Comparison of ENCODE assay signal across 10 cellular contexts in genomic region chr12:52038447-52038846, GRCh38. TPM values are rescaled to one million over a fixed set of nuclear protein-coding genes. Genes with fewer than 3 reads are reported as not detected.
DNase-seq lines count a peak whose midpoint lies in the region; ATAC-seq, FAIRE-seq and TF ChIP-seq lines count a peak whose summit lies in the region.
"Had no signal": no experiment of that assay in that cellular context is flagged by ENCODE, and none has a peak within 500 bp of the region (broad histone marks: within the 10 kb centered on the region; RNA-seq: fewer than 3 reads in every experiment).

No MANE protein-coding gene starts in this region.

- no peak for TF ChIP-seq RAD21 in GM12878 (IDR thresholded peaks at IDR 0.05; ENCODE audit: insufficient read depth, low read depth, low read length)

- no peaks in the 10 kb centered on the region for H3K9me3 ChIP-seq in right cardiac atrium (ENCODE audit: control insufficient read depth, low read length)
- no peaks in the 10 kb centered on the region for H3K9me3 ChIP-seq in GM12878 (replicated peaks; ENCODE audit: control insufficient read depth, insufficient read depth, low read length)

- peak overlapping the region; percentile 78 to 86 (median 86) for H3K4me3 Mint-ChIP-seq in nephron

- TF ChIP-seq POLR2A in GM12878 (IDR thresholded peaks at IDR 0.05; ENCODE audit: low read depth, low read length): no peak

- no peaks in the 10 kb centered on the region for H3K27me3 ChIP-seq in right cardiac atrium (ENCODE audit: control insufficient read depth, insufficient read depth)
- no peaks in the 10 kb centered on the region; a peak in 1 of 4 replicates for H3K27me3 ChIP-seq in GM12878 (replicated peaks in 1 of 2; ENCODE audit: control insufficient read depth in 2 of 2, insufficient read depth in 2 of 2, low read length in 1 of 2)

- RAD21 ChIA-PET in GM12878 (lab: Charles Lee; ENCODE audit: unreplicated experiment): interaction anchor here (2.1 kb wide), 1 partner anchor 13 kb away, joined by 8 read pairs; the partner anchor contains the start of gene NR4A1

- H3K27ac Mint-ChIP-seq in nephron: peak overlapping the region in 2 of 3 experiments; percentile 20 to 88

- WGBS in right cardiac atrium: 44% methylated on average over 6 of the region's 6 CpGs
- WGBS in GM12878 (ENCODE audit: insufficient coverage, insufficient replicate concordance, low lambda C conversion rate, missing lambda C conversion rate): 64% methylated on average over 6 of the region's 6 CpGs

- H3K4me1 ChIP-seq in right cardiac atrium (ENCODE audit: control insufficient read depth, insufficient read depth, low read length): peaks cover 29% of the 10 kb centered on the region
- H3K4me1 ChIP-seq in GM12878 (ENCODE audit: control insufficient read depth, insufficient read depth, low read length): peaks cover 22% of the 10 kb centered on the region

- TF ChIP-seq CTCF in GM12878 (IDR thresholded peaks at IDR 0.05 in 2 of 3, conservative IDR thresholded peaks at IDR 0.05 in 1 of 3; ENCODE audit: control insufficient read depth in 2 of 3, extremely low read depth in 1 of 3, insufficient read depth in 1 of 3, low read depth in 3 of 3, low read length in 3 of 3): no peak
- TF ChIP-seq CTCF in nephron (IDR thresholded peaks at IDR 0.05; ENCODE audit: unreplicated experiment in 3 of 3): no peak

- H4K20me1 ChIP-seq in GM12878 (ENCODE audit: control insufficient read depth, insufficient read depth): no peaks in the 10 kb centered on the region

- FAIRE-seq in GM12878 (lab: Jason Lieb, UNC): no peak
- FAIRE-seq: colon had no signal

- no peak overlapping the region; the same call in 1 of the 2 replicates for H3K9ac ChIP-seq in GM12878 (ENCODE audit: control insufficient read depth, insufficient read depth, low read length)

- H3K4me3 ChIP-seq in right cardiac atrium (ENCODE audit: low read length) (peak overlapping the region; percentile 12), GM12878 (no peak overlapping the region)

- H3K4me1 Mint-ChIP-seq in nephron: peaks cover 57% of the 10 kb centered on the region

- H3K36me3 Mint-ChIP-seq in nephron (ENCODE audit: low read depth): no peaks in the 10 kb centered on the region

- H3K36me3 ChIP-seq in GM12878 (ENCODE audit: control insufficient read depth in 2 of 2, insufficient read depth in 2 of 2, low read length in 1 of 2): no peaks in the 10 kb centered on the region

- SMC1A ChIA-PET in GM12878 (lab: Charles Lee; ENCODE audit: uncharacterized antibody, unreplicated experiment): interaction anchor here (0.8 to 2.3 kb wide), 5 partner anchors 11 to 83 kb away, joined by 3 to 8 read pairs (median 4); no protein-coding TSS in a partner anchor

- no peaks in the 10 kb centered on the region for H3K79me2 ChIP-seq in GM12878 (ENCODE audit: control insufficient read depth, insufficient read depth, low read length)

- ATAC-seq in right cardiac atrium (peak in 1 of 2 donors; percentile 10), GM12878 (no peak), GM21737 (IDR thresholded peaks at IDR 0.05; ENCODE audit: unreplicated experiment) (no peak)

- in situ Hi-C loops in GM12878 (cut with MboI): no loop called here

- peak in 1 of 3 donors; percentile 25 for DNase-seq in right cardiac atrium
- no peak for DNase-seq in cardiac septum (ENCODE audit: low spot score)
- no peak for DNase-seq in GM12878 (ENCODE audit: low read depth, low spot score)
- no peak for DNase-seq in Ammon's horn (ENCODE audit: low spot score)
- DNase-seq in UCSD-AML1 (lab: John Stamatoyannopoulos, UW; ENCODE audit: unreplicated experiment): no peak
- DNase-seq in SW480 (ENCODE audit: low spot score): no peak
- DNase-seq: NCI-H1694 had no signal

- peaks cover 31% of the 10 kb centered on the region for H3K27me3 Mint-ChIP-seq in nephron (ENCODE audit: low read depth)

- H2AFZ ChIP-seq in GM12878 (ENCODE audit: control insufficient read depth, low read depth, low read length): no peak overlapping the region

- CTCF ChIA-PET in GM12878 (lab: Yijun Ruan, JAX): interaction anchor here (0.8 to 4.2 kb wide), 6 partner anchors 9 to 84 kb away, joined by 3 to 36 read pairs (median 4); partner anchors contain the start of gene ATG101

- POLR2A ChIA-PET in GM12878 (lab: Charles Lee): interaction anchor here (0.7 to 1.5 kb wide), 3 partner anchors 9 to 205 kb away, joined by 3 to 5 read pairs (median 4); no protein-coding TSS in a partner anchor

- H3K9me3 Mint-ChIP-seq in nephron: no peaks in the 10 kb centered on the region

- BruUV-seq in GM12878 (replicated peaks; lab: Mats Ljungman, UMichigan): TSS peak; percentile 55

- H3K4me2 ChIP-seq in GM12878 (ENCODE audit: control insufficient read depth, insufficient read depth): no peak overlapping the region

- no peak for TF ChIP-seq EP300 in GM12878 (IDR thresholded peaks at IDR 0.05; ENCODE audit: borderline replicate concordance in 1 of 2, control insufficient read depth in 1 of 2, low read depth in 2 of 2, low read length in 2 of 2)

- H3K27ac ChIP-seq in right cardiac atrium (ENCODE audit: low read length): peak overlapping the region; percentile 45
- H3K27ac ChIP-seq in GM12878 (ENCODE audit: control insufficient read depth, insufficient read depth): no peak overlapping the region

- intact Hi-C loops in right cardiac atrium (cut with DNase I): no loop called here
- intact Hi-C loops in cardiac septum (cut with DNase I): loop anchor here (10.0 kb wide), 1 partner anchor 1006 kb away; no protein-coding TSS in a partner anchor
- intact Hi-C loops in GM12878 (cut with micrococcal nuclease; ENCODE audit: unreplicated experiment): no loop called here

RNA-seq across cellular contexts. Expression of gene NR4A1, which starts 12.8 kb away (rescaled TPM):
- total RNA-seq in right cardiac atrium: 100 to 1,000 TPM in 2 of 4 donors, 10 to 100 TPM in 2; 50.2 to 238 (median 85.2) TPM
- polyA plus RNA-seq in right cardiac atrium: 417 TPM
- 76.3 TPM for total RNA-seq in cardiac septum
- 9.2 and 12.6 TPM in 2 replicates for total RNA-seq in GM12878 (2013; cell fraction: nucleolus; rRNA removed)
- total RNA-seq in GM12878 (2014; rRNA removed): 2.4 and 4.1 TPM in 2 replicates
- 1.5 and 2.2 TPM in 2 replicates for total RNA-seq in GM12878 (2014; rRNA removed; fragmentation: Illumina TruSeq; extraction: Trizol)
- total RNA-seq in GM12878 (2021): 7.9 TPM in 2 replicates
- polyA plus RNA-seq in GM12878 (2011; ENCODE audit: low read depth): 1.5 TPM
- polyA plus RNA-seq in GM12878 (2011; rRNA removed): 1.3 and 2.9 TPM in 2 replicates
- polyA plus RNA-seq in GM12878 (2011; cell fraction: cytosol; rRNA removed): 5.8 and 7.7 TPM in 2 replicates
- polyA plus RNA-seq in GM12878 (2011; cell fraction: nucleus; rRNA removed): 20.2 and 21.4 TPM in 2 replicates
- 4.3 and 15.3 TPM in 2 replicates for polyA plus RNA-seq in GM12878 (2012)
- 1.2 and 2.0 TPM in 2 replicates for polyA plus RNA-seq in GM12878 (2014; fragmentation: Illumina TruSeq; extraction: Trizol)
- polyA plus RNA-seq in GM12878 (2014; fragmentation: Nextera tagmentation; extraction: Ambion mirVana): under 1 TPM in 1 of 2 experiments, not detected in 1; 0.05 TPM
- 5.9 TPM in 2 replicates for polyA plus RNA-seq in GM12878 (2014; rRNA removed)
- 1 to 10 TPM; 1.5 to 1.9 TPM for polyA plus RNA-seq in GM12878 (2016; fragmentation: Nextera tagmentation; extraction: Ambion mirVana)
- 3.7 and 8.3 TPM in 2 replicates for polyA minus RNA-seq in GM12878 (2011; rRNA and poly(A)+ RNA removed)
- polyA minus RNA-seq in GM12878 (2011; cell fraction: cytosol; rRNA and poly(A)+ RNA removed): 6.8 and 7.4 TPM in 2 replicates
- polyA minus RNA-seq in GM12878 (2011; cell fraction: nucleus; rRNA and poly(A)+ RNA removed): 14.4 and 17.9 TPM in 2 replicates

RNA-seq across cellular contexts. Expression of gene ATG101, which starts 31.3 kb away (rescaled TPM):
- total RNA-seq in right cardiac atrium (10 to 100 TPM; 24.8 to 30.2 (median 26.9) TPM), cardiac septum (23.2 TPM), GM12878 (2014; rRNA removed) (44.5 and 44.8 TPM in 2 replicates), GM12878 (2014; rRNA removed; fragmentation: Illumina TruSeq; extraction: Trizol) (21.5 and 21.9 TPM in 2 replicates), GM12878 (2021) (33.8 and 36.5 TPM in 2 replicates)
- polyA plus RNA-seq in right cardiac atrium (33.0 TPM), GM12878 (2011; rRNA removed) (31.4 and 49.8 TPM in 2 replicates), GM12878 (2014; fragmentation: Illumina TruSeq; extraction: Trizol) (10.4 and 26.0 TPM in 2 replicates), GM12878 (2014; fragmentation: Nextera tagmentation; extraction: Ambion mirVana) (1 to 10 TPM; 2.7 to 5.6 TPM), GM12878 (2014; rRNA removed) (42.7 and 43.1 TPM in 2 replicates), GM12878 (2016; fragmentation: Nextera tagmentation; extraction: Ambion mirVana) (10 to 100 TPM; 34.1 to 40.5 TPM)
- total RNA-seq in GM12878 (2013; cell fraction: nucleolus; rRNA removed): 13.7 and 15.2 TPM in 2 replicates
- 21.8 TPM for polyA plus RNA-seq in GM12878 (2011; ENCODE audit: low read depth)
- 64.4 and 85.9 TPM in 2 replicates for polyA plus RNA-seq in GM12878 (2011; cell fraction: cytosol; rRNA removed)
- polyA plus RNA-seq in GM12878 (2011; cell fraction: nucleus; rRNA removed): 34.2 and 44.8 TPM in 2 replicates
- polyA plus RNA-seq in GM12878 (2012): 26.6 and 32.8 TPM in 2 replicates
- 48.9 and 54.6 TPM in 2 replicates for polyA minus RNA-seq in GM12878 (2011; rRNA and poly(A)+ RNA removed)
- polyA minus RNA-seq in GM12878 (2011; cell fraction: cytosol; rRNA and poly(A)+ RNA removed): 9.0 and 11.8 TPM in 2 replicates
- 12.6 and 24.2 TPM in 2 replicates for polyA minus RNA-seq in GM12878 (2011; cell fraction: nucleus; rRNA and poly(A)+ RNA removed)

RNA-seq across cellular contexts. Expression of gene TAMALIN, which starts 31.7 kb away (rescaled TPM):
- total RNA-seq in right cardiac atrium (10 to 100 TPM; 20.8 to 39.3 (median 30.0) TPM), cardiac septum (27.5 TPM), GM12878 (2014; rRNA removed) (0.23 and 0.38 TPM in 2 replicates), GM12878 (2014; rRNA removed; fragmentation: Illumina TruSeq; extraction: Trizol) (0.14 and 0.58 TPM in 2 replicates), GM12878 (2021) (0.35 and 0.49 TPM in 2 replicates)
- polyA plus RNA-seq in right cardiac atrium (30.3 TPM), GM12878 (2011; rRNA removed) (0.15 and 0.29 TPM in 2 replicates), GM12878 (2014; fragmentation: Illumina TruSeq; extraction: Trizol) (0.09 TPM in 1 of 2 replicates, not detected in the other), GM12878 (2014; fragmentation: Nextera tagmentation; extraction: Ambion mirVana) (not detected), GM12878 (2014; rRNA removed) (0.13 and 0.27 TPM in 2 replicates), GM12878 (2016; fragmentation: Nextera tagmentation; extraction: Ambion mirVana) (not detected)
- 6.8 and 7.1 TPM in 2 replicates for total RNA-seq in GM12878 (2013; cell fraction: nucleolus; rRNA removed)
- polyA plus RNA-seq in GM12878 (2011; ENCODE audit: low read depth): not detected
- 0.25 and 0.30 TPM in 2 replicates for polyA plus RNA-seq in GM12878 (2011; cell fraction: cytosol; rRNA removed)
- polyA plus RNA-seq in GM12878 (2011; cell fraction: nucleus; rRNA removed): 0.52 and 0.67 TPM in 2 replicates
- polyA plus RNA-seq in GM12878 (2012): 0.22 and 1.0 TPM in 2 replicates
- 0.46 TPM in 1 of 2 replicates, not detected in the other for polyA minus RNA-seq in GM12878 (2011; rRNA and poly(A)+ RNA removed)
- polyA minus RNA-seq in GM12878 (2011; cell fraction: cytosol; rRNA and poly(A)+ RNA removed): not detected in 2 replicates
- 0.36 TPM in 1 of 2 replicates, not detected in the other for polyA minus RNA-seq in GM12878 (2011; cell fraction: nucleus; rRNA and poly(A)+ RNA removed)

RNA-seq across cellular contexts. Expression of gene SMIM41, which starts 41.1 kb away (rescaled TPM):
- total RNA-seq in right cardiac atrium: under 1 TPM in 3 of 4 donors, not detected in 1; 0.31 to 0.95 (median 0.44) TPM
- polyA plus RNA-seq in right cardiac atrium: 0.61 TPM
- not detected for total RNA-seq in cardiac septum
- total RNA-seq in GM12878 (2013; cell fraction: nucleolus; rRNA removed): 0.27 TPM in 1 of 2 replicates, not detected in the other
- not detected in 2 replicates for total RNA-seq in GM12878 (2014; rRNA removed)
- not detected in 2 replicates for total RNA-seq in GM12878 (2014; rRNA removed; fragmentation: Illumina TruSeq; extraction: Trizol)
- 0.19 TPM in 1 of 2 replicates, not detected in the other for total RNA-seq in GM12878 (2021)
- polyA plus RNA-seq in GM12878 (2011; ENCODE audit: low read depth): not detected
- polyA plus RNA-seq in GM12878 (2011; rRNA removed): not detected in 2 replicates
- not detected in 2 replicates for polyA plus RNA-seq in GM12878 (2011; cell fraction: cytosol; rRNA removed)
- not detected in 2 replicates for polyA plus RNA-seq in GM12878 (2011; cell fraction: nucleus; rRNA removed)
- polyA plus RNA-seq in GM12878 (2012): not detected in 2 replicates
- polyA plus RNA-seq in GM12878 (2014; fragmentation: Illumina TruSeq; extraction: Trizol): not detected in 2 replicates
- not detected for polyA plus RNA-seq in GM12878 (2014; fragmentation: Nextera tagmentation; extraction: Ambion mirVana)
- polyA plus RNA-seq in GM12878 (2014; rRNA removed): not detected in 2 replicates
- not detected for polyA plus RNA-seq in GM12878 (2016; fragmentation: Nextera tagmentation; extraction: Ambion mirVana)
- polyA minus RNA-seq in GM12878 (2011; rRNA and poly(A)+ RNA removed): not detected in 2 replicates
- polyA minus RNA-seq in GM12878 (2011; cell fraction: cytosol; rRNA and poly(A)+ RNA removed): not detected in 2 replicates
- polyA minus RNA-seq in GM12878 (2011; cell fraction: nucleus; rRNA and poly(A)+ RNA removed): 0.86 TPM in 1 of 2 replicates, not detected in the other
